ENCODE assay signal across 25 cellular contexts in genomic region chr4:108703370-108703769, GRCh38. TPM values are rescaled to one million over a fixed set of nuclear protein-coding genes. Genes with fewer than 3 reads are reported as not detected.
DNase-seq lines count a peak whose midpoint lies in the region; ATAC-seq, FAIRE-seq and TF ChIP-seq lines count a peak whose summit lies in the region.
"Had no signal": no experiment of that assay in that cellular context is flagged by ENCODE, and none has a peak within 500 bp of the region (broad histone marks: within the 10 kb centered on the region; RNA-seq: fewer than 3 reads in every experiment).

No MANE protein-coding gene starts in this region.

- TF ChIP-seq POLR2A in GM12878 (IDR thresholded peaks at IDR 0.05; ENCODE audit: low read depth, low read length) = no peak
- no peak for TF ChIP-seq POLR2A in esophagus muscularis mucosa (IDR thresholded peaks at IDR 0.05; ENCODE audit: low read depth)

- CTCF ChIA-PET in GM12878 (lab: Yijun Ruan, JAX) = no interaction called here

- RAD21 ChIA-PET in GM12878 (lab: Charles Lee; ENCODE audit: unreplicated experiment) = no interaction called here

- 0 out of 3 replicates have a peak, but pooled peaks have one; percentile 9 for ATAC-seq in DND-41 (ENCODE audit: insufficient read depth, low read depth)
- ATAC-seq in GM12878 = no peak
- ATAC-seq: HepG2, K562, Right ventricle myocardium inferior had no signal

- BruUV-seq in GM12878 (replicated peaks; lab: Mats Ljungman, UMichigan) = no TSS peak

- intact Hi-C loops in GM12878 (cut with micrococcal nuclease; ENCODE audit: unreplicated experiment) = no loop called here
- intact Hi-C loops in esophagus muscularis mucosa (cut with DNase I) = no loop called here

- H3K27me3 Mint-ChIP-seq in immature natural killer cell (ENCODE audit: low read depth in 3 of 3) = peaks cover 0 to 4% (median 3%) of the 10 kb centered on the region in 3 donors

- H3K4me1 Mint-ChIP-seq in immature natural killer cell = peaks cover 8 to 15% of the 10 kb centered on the region in 2 donors

- no peaks in the 10 kb centered on the region for H4K20me1 ChIP-seq in BLaER1 treated with 17β-estradiol and CSF1 and Interleukin-3, amounts not matched to agents 10 nM and 100 nM
- H4K20me1 ChIP-seq in DND-41 (ENCODE audit: insufficient read depth, low read length) = no peaks in the 10 kb centered on the region
- H4K20me1 ChIP-seq in MM.1S (ENCODE audit: insufficient read depth, low read length) = no peaks in the 10 kb centered on the region
- no peaks in the 10 kb centered on the region for H4K20me1 ChIP-seq in GM12878 (ENCODE audit: control insufficient read depth, insufficient read depth)

- no peaks in the 10 kb centered on the region for H3K27me3 ChIP-seq in BLaER1 treated with 17β-estradiol and CSF1 and Interleukin-3, amounts not matched to agents 10 nM and 100 nM
- H3K27me3 ChIP-seq in DND-41 (ENCODE audit: insufficient read depth, low read length, poor library complexity) (no peaks in the 10 kb centered on the region), MM.1S (replicated peaks; ENCODE audit: insufficient read depth, low read length) (no peaks in the 10 kb centered on the region), GM12878 (replicated peaks in 1 of 2; ENCODE audit: control insufficient read depth in 2 of 2, insufficient read depth in 2 of 2, low read length in 1 of 2) (no peaks in the 10 kb centered on the region; a peak in 1 of 4 replicates), esophagus muscularis mucosa (no peaks in the 10 kb centered on the region)
- H3K27me3 ChIP-seq: SJSA1 had no signal

- in situ Hi-C loops in GM12878 (cut with MboI) (no loop called here), G401 (cut with HindIII; ENCODE audit: low sequenced_read_pairs) (no loop called here)

- H3K79me2 ChIP-seq in DND-41 (ENCODE audit: insufficient read depth, low read length) = no peaks in the 10 kb centered on the region
- H3K79me2 ChIP-seq in MM.1S (ENCODE audit: low read length) = no peaks in the 10 kb centered on the region
- H3K79me2 ChIP-seq in GM12878 (ENCODE audit: control insufficient read depth, insufficient read depth, low read length) = no peaks in the 10 kb centered on the region

- H3K9me2 ChIP-seq in MM.1S (replicated peaks; ENCODE audit: insufficient read depth, low read length) = no peaks in the 10 kb centered on the region

- H3K4me3 Mint-ChIP-seq in immature natural killer cell = no peak overlapping the region

- DNase-seq in DND-41 (no peak), MM.1S (no peak), GM12878 (ENCODE audit: low read depth, low spot score) (no peak), esophagus muscularis mucosa (ENCODE audit: extremely low spot score) (no peak), G401 (ENCODE audit: low spot score) (no peak), immature natural killer cell (no peak)
- DNase-seq: BE2C; Calu3; CD8-positive, alpha-beta memory T cell; DMS153; GF-D8; GOT3; HCEC 1CT; NCI-H1105; NCI-H146; NCI-H2081; NCI-H446; NCI-H526 treated with DMSO at 0.1 percent for 48 hours had no signal

- no peak for FAIRE-seq in GM12878 (lab: Jason Lieb, UNC)
- FAIRE-seq: HepG2, K562 had no signal

- H3K27ac ChIP-seq in BLaER1 treated with 17β-estradiol and CSF1 and Interleukin-3, amounts not matched to agents 10 nM and 100 nM = peak overlapping the region in 5 of 11 experiments; percentile 8 to 63 (median 36); a peak in 7 of 22 replicates
- H3K27ac ChIP-seq in DND-41 (ENCODE audit: low read length) = peak overlapping the region; percentile 1; the same call in 1 of the 2 replicates
- peak overlapping the region; percentile 31; the same call in 1 of the 2 replicates for H3K27ac ChIP-seq in MM.1S (ENCODE audit: low read length)
- no peak overlapping the region for H3K27ac ChIP-seq in GM12878 (ENCODE audit: control insufficient read depth, insufficient read depth)
- no peak overlapping the region for H3K27ac ChIP-seq in esophagus muscularis mucosa (replicated peaks in 1 of 4)
- H3K27ac ChIP-seq: HL-60, SJSA1 had no signal

- no peak for TF ChIP-seq EP300 in GM12878 (IDR thresholded peaks at IDR 0.05; ENCODE audit: borderline replicate concordance in 1 of 2, control insufficient read depth in 1 of 2, low read depth in 2 of 2, low read length in 2 of 2)
- TF ChIP-seq EP300 in esophagus muscularis mucosa (IDR thresholded peaks at IDR 0.05) = no peak

- no peaks in the 10 kb centered on the region for H3K9me3 Mint-ChIP-seq in immature natural killer cell
- H3K9me3 Mint-ChIP-seq: CD8-positive, alpha-beta memory T cell had no signal

- H3K9ac ChIP-seq in BLaER1 treated with 17β-estradiol and CSF1 and Interleukin-3, amounts not matched to agents 10 nM and 100 nM = no peak overlapping the region; a peak in 1 of 22 replicates
- H3K9ac ChIP-seq in DND-41 (ENCODE audit: low read depth, low read length) = no peak overlapping the region
- H3K9ac ChIP-seq in MM.1S (ENCODE audit: low read length) = no peak overlapping the region
- H3K9ac ChIP-seq in GM12878 (ENCODE audit: control insufficient read depth, insufficient read depth, low read length) = no peak overlapping the region

- no peaks in the 10 kb centered on the region for H3K36me3 ChIP-seq in BLaER1 treated with 17β-estradiol and CSF1 and Interleukin-3, amounts not matched to agents 10 nM and 100 nM
- H3K36me3 ChIP-seq in DND-41 (ENCODE audit: insufficient read depth, low read length) (no peaks in the 10 kb centered on the region), MM.1S (replicated peaks; ENCODE audit: insufficient read depth, low read length) (no peaks in the 10 kb centered on the region), GM12878 (ENCODE audit: control insufficient read depth in 2 of 2, insufficient read depth in 2 of 2, low read length in 1 of 2) (no peaks in the 10 kb centered on the region), esophagus muscularis mucosa (no peaks in the 10 kb centered on the region)
- H3K36me3 ChIP-seq: BE2C, SJSA1 had no signal

- peaks cover 0 to 5% (median 0%) of the 10 kb centered on the region in 11 experiments; a peak in 2 of 22 replicates for H3K9me3 ChIP-seq in BLaER1 treated with 17β-estradiol and CSF1 and Interleukin-3, amounts not matched to agents 10 nM and 100 nM (replicated peaks in 1 of 11)
- H3K9me3 ChIP-seq in DND-41 (ENCODE audit: insufficient read depth, low read length, severe bottlenecking) = no peaks in the 10 kb centered on the region
- no peaks in the 10 kb centered on the region for H3K9me3 ChIP-seq in MM.1S (replicated peaks; ENCODE audit: insufficient read depth, low read length)
- H3K9me3 ChIP-seq in GM12878 (replicated peaks; ENCODE audit: control insufficient read depth, insufficient read depth, low read length) = no peaks in the 10 kb centered on the region
- no peaks in the 10 kb centered on the region for H3K9me3 ChIP-seq in esophagus muscularis mucosa
- H3K9me3 ChIP-seq: BE2C, SJSA1 had no signal

- no peaks in the 10 kb centered on the region for H3K36me3 Mint-ChIP-seq in immature natural killer cell
- H3K36me3 Mint-ChIP-seq: CD8-positive, alpha-beta memory T cell had no signal

- TF ChIP-seq CTCF in DND-41 (IDR thresholded peaks at IDR 0.05; ENCODE audit: borderline replicate concordance, extremely low read depth, low read length, poor library complexity, severe bottlenecking) (no peak), MM.1S (IDR thresholded peaks at IDR 0.05; ENCODE audit: low read length) (no peak), GM12878 (IDR thresholded peaks at IDR 0.05 in 2 of 3, conservative IDR thresholded peaks at IDR 0.05 in 1 of 3; ENCODE audit: control insufficient read depth in 2 of 3, extremely low read depth in 1 of 3, insufficient read depth in 1 of 3, low read depth in 3 of 3, low read length in 3 of 3) (no peak), esophagus muscularis mucosa (IDR thresholded peaks at IDR 0.05) (no peak)

- peak overlapping the region; percentile 4 to 74 (median 57); a peak in 19 of 22 replicates for H3K4me2 ChIP-seq in BLaER1 treated with 17β-estradiol and CSF1 and Interleukin-3, amounts not matched to agents 10 nM and 100 nM
- H3K4me2 ChIP-seq in DND-41 (ENCODE audit: insufficient read depth, low read length) (0 out of 2 replicates have a peak overlapping the region, but pooled peaks have one; percentile 33), MM.1S (ENCODE audit: low read depth, low read length) (peak overlapping the region; percentile 58), GM12878 (ENCODE audit: control insufficient read depth, insufficient read depth) (no peak overlapping the region)

- H3K4me1 ChIP-seq in BLaER1 treated with 17β-estradiol and CSF1 and Interleukin-3, amounts not matched to agents 10 nM and 100 nM = peaks cover 10 to 19% (median 15%) of the 10 kb centered on the region in 10 experiments; a peak in 19 of 20 replicates
- H3K4me1 ChIP-seq in DND-41 (ENCODE audit: insufficient read depth, low read length) (peaks cover 21% of the 10 kb centered on the region), MM.1S (ENCODE audit: low read length) (peaks cover 45% of the 10 kb centered on the region), GM12878 (ENCODE audit: control insufficient read depth, insufficient read depth, low read length) (no peaks in the 10 kb centered on the region), esophagus muscularis mucosa (no peaks in the 10 kb centered on the region)
- H3K4me1 ChIP-seq: BE2C had no signal

- TF ChIP-seq RAD21 in GM12878 (IDR thresholded peaks at IDR 0.05; ENCODE audit: insufficient read depth, low read depth, low read length) = no peak

- H3K27ac Mint-ChIP-seq in immature natural killer cell = no peak overlapping the region

- SMC1A ChIA-PET in GM12878 (lab: Charles Lee; ENCODE audit: uncharacterized antibody, unreplicated experiment) = no interaction called here

- no peak overlapping the region for H3K4me3 ChIP-seq in BLaER1 treated with 17β-estradiol and CSF1 and Interleukin-3, amounts not matched to agents 10 nM and 100 nM
- H3K4me3 ChIP-seq in DND-41 (ENCODE audit: low read depth in 1 of 2, low read length in 2 of 2) (no peak overlapping the region), MM.1S (ENCODE audit: low read length) (no peak overlapping the region), GM12878 (no peak overlapping the region), esophagus muscularis mucosa (no peak overlapping the region)
- H3K4me3 ChIP-seq: K562, SJSA1 had no signal

- peaks cover 21% of the 10 kb centered on the region for H3F3A ChIP-seq in MM.1S (ENCODE audit: insufficient read depth, low read length)

- no peak overlapping the region for H2AFZ ChIP-seq in DND-41 (ENCODE audit: low read depth, low read length)
- H2AFZ ChIP-seq in MM.1S (ENCODE audit: low read length) = no peak overlapping the region
- peak overlapping the region; percentile 31; the same call in 1 of the 2 replicates for H2AFZ ChIP-seq in GM12878 (ENCODE audit: control insufficient read depth, low read depth, low read length)

- POLR2A ChIA-PET in GM12878 (lab: Charles Lee) = no interaction called here

RNA-seq across cellular contexts. Expression of gene OSTC, which starts 53.0 kb away (rescaled TPM):
- total RNA-seq in GM12878 (2013; cell fraction: nucleolus; rRNA removed) = 46.6 and 47.8 TPM in 2 replicates
- 106 and 132 TPM in 2 replicates for total RNA-seq in GM12878 (2014; rRNA removed)
- 141 and 148 TPM in 2 replicates for total RNA-seq in GM12878 (2014; rRNA removed; fragmentation: Illumina TruSeq; extraction: Trizol)
- 99.5 and 108 TPM in 2 replicates for total RNA-seq in GM12878 (2021)
- polyA plus RNA-seq in GM12878 (2011; ENCODE audit: low read depth) = 122 TPM
- 161 and 217 TPM in 2 replicates for polyA plus RNA-seq in GM12878 (2011; rRNA removed)
- 89.1 and 103 TPM in 2 replicates for polyA plus RNA-seq in GM12878 (2011; cell fraction: cytosol; rRNA removed)
- 38.8 and 45.9 TPM in 2 replicates for polyA plus RNA-seq in GM12878 (2011; cell fraction: nucleus; rRNA removed)
- 159 and 171 TPM in 2 replicates for polyA plus RNA-seq in GM12878 (2012)
- 201 and 229 TPM in 2 replicates for polyA plus RNA-seq in GM12878 (2014; fragmentation: Illumina TruSeq; extraction: Trizol)
- 100 to 1,000 TPM; 542 to 681 TPM for polyA plus RNA-seq in GM12878 (2014; fragmentation: Nextera tagmentation; extraction: Ambion mirVana)
- 99.0 and 117 TPM in 2 replicates for polyA plus RNA-seq in GM12878 (2014; rRNA removed)
- 100 to 1,000 TPM; 323 to 339 TPM for polyA plus RNA-seq in GM12878 (2016; fragmentation: Nextera tagmentation; extraction: Ambion mirVana)
- polyA minus RNA-seq in GM12878 (2011; rRNA and poly(A)+ RNA removed) = 72.9 and 74.0 TPM in 2 replicates
- polyA minus RNA-seq in GM12878 (2011; cell fraction: cytosol; rRNA and poly(A)+ RNA removed) = 23.3 and 25.9 TPM in 2 replicates
- polyA minus RNA-seq in GM12878 (2011; cell fraction: nucleus; rRNA and poly(A)+ RNA removed) = 14.9 and 15.6 TPM in 2 replicates
- 10 to 100 TPM; 22.4 to 40.8 (median 35.2) TPM for total RNA-seq in esophagus muscularis mucosa
- total RNA-seq in G401 (2014; rRNA removed; shearing (Covaris generic)) = 94.7 and 100 TPM in 2 replicates
- 100 to 1,000 TPM; 152 to 257 (median 182) TPM for polyA plus RNA-seq in immature natural killer cell

RNA-seq across cellular contexts. Expression of gene ETNPPL, which starts 59.5 kb away (rescaled TPM):
- total RNA-seq in GM12878 (2013; cell fraction: nucleolus; rRNA removed) = not detected in 2 replicates
- total RNA-seq in GM12878 (2014; rRNA removed) (not detected in 2 replicates), GM12878 (2014; rRNA removed; fragmentation: Illumina TruSeq; extraction: Trizol) (not detected in 2 replicates), GM12878 (2021) (not detected in 2 replicates), esophagus muscularis mucosa (1 to 10 TPM in 1 of 4 donors, not detected in 3; 2.0 TPM)
- not detected for polyA plus RNA-seq in GM12878 (2011; ENCODE audit: low read depth)
- polyA plus RNA-seq in GM12878 (2011; rRNA removed) (not detected in 2 replicates), GM12878 (2014; fragmentation: Illumina TruSeq; extraction: Trizol) (not detected in 2 replicates), GM12878 (2014; fragmentation: Nextera tagmentation; extraction: Ambion mirVana) (not detected), GM12878 (2014; rRNA removed) (not detected in 2 replicates), GM12878 (2016; fragmentation: Nextera tagmentation; extraction: Ambion mirVana) (not detected), immature natural killer cell (not detected)
- not detected in 2 replicates for polyA plus RNA-seq in GM12878 (2011; cell fraction: cytosol; rRNA removed)
- not detected in 2 replicates for polyA plus RNA-seq in GM12878 (2011; cell fraction: nucleus; rRNA removed)
- polyA plus RNA-seq in GM12878 (2012) = not detected in 2 replicates
- not detected in 2 replicates for polyA minus RNA-seq in GM12878 (2011; rRNA and poly(A)+ RNA removed)
- polyA minus RNA-seq in GM12878 (2011; cell fraction: cytosol; rRNA and poly(A)+ RNA removed) = not detected in 2 replicates
- polyA minus RNA-seq in GM12878 (2011; cell fraction: nucleus; rRNA and poly(A)+ RNA removed) = not detected in 2 replicates
- total RNA-seq in G401 (2014; rRNA removed; shearing (Covaris generic)) = not detected in 2 replicates
- total RNA-seq: CD8-positive, alpha-beta memory T cell; HT-29; SJSA1 had no signal
- polyA plus RNA-seq: CD8-positive, alpha-beta memory T cell had no signal

Comparison
In these comparisons a context has a peak if more than half of its experiments do, and no peak if none do; other contexts are left out.
1. H3K27ac ChIP-seq: peak in DND-41 (single experiment) and MM.1S (single experiment); none in GM12878 (single experiment) and esophagus muscularis mucosa (0 of 4).